13 cellular contexts compared by ENCODE assay signal in genomic region chr4:179164642-179165338, GRCh38.
"Had no signal": no experiment of that assay in that cellular context is flagged by ENCODE, and none has a peak within 500 bp of the region (broad histone marks: within the 10 kb centered on the region; RNA-seq: fewer than 3 reads in every experiment).

No MANE protein-coding gene starts in this region.

- DNase-seq: activated CD4-positive, alpha-beta memory T cell treated with anti-CD3 and anti-CD28 coated beads for 36 hours; activated gamma-delta T cell; activated naive CD8-positive, alpha-beta T cell treated with anti-CD3 and anti-CD28 coated beads for 36 hours; activated T-cell treated with anti-CD3 and anti-CD28 coated beads, Interleukin-2, amount 50 U/mL, for 48 hours; anterior cingulate cortex; dermis blood vessel endothelial cell; hippocampal formation; left colon; naive thymus-derived CD4-positive, alpha-beta T cell; small intestine; thyroid gland had no signal

- H3K4me3 ChIP-seq: right atrium auricular region, thyroid gland had no signal

- ATAC-seq: left colon; naive thymus-derived CD4-positive, alpha-beta T cell had no signal

- H3K27me3 ChIP-seq: neutrophil, right atrium auricular region, thyroid gland had no signal

- H3K27ac ChIP-seq: neutrophil, right atrium auricular region, thyroid gland had no signal

- H3K9me3 ChIP-seq: neutrophil, right atrium auricular region, thyroid gland had no signal

- H3K4me1 ChIP-seq: right atrium auricular region, thyroid gland had no signal

- H3K36me3 ChIP-seq: neutrophil, right atrium auricular region, thyroid gland had no signal
